ENCODE assay signal across 26 cellular contexts in the genomic region with DNA sequence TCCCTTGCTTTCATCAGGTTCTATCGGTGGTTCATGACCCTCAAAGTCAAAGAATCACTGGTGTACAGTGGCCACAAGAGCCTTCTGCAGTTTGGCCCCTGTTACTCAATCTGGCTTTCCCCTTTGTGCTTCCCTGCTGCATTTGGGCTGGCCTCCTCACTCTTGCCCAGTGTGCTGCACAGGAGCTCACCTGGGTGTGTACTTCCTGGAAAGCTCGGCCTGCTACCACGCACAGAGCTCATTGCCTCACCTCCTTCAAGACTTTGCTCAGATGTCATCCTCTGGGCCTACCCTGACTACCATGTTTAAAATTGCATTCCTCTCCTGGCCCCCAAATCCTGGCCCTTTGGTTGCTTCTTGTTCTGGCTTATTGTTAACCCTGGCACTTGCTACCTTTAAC.
"Had no signal": no experiment of that assay in that cellular context is flagged by ENCODE, and none has a peak within 500 bp of the region (broad histone marks: within the 10 kb centered on the region; RNA-seq: fewer than 3 reads in every experiment).

No MANE protein-coding gene starts in this region.

- H3K4me3 Mint-ChIP-seq: activated CD4-positive, alpha-beta memory T cell treated with anti-CD3 and anti-CD28 coated beads for 36 hours; activated CD4-positive, alpha-beta T cell treated with anti-CD3 and anti-CD28 coated beads for 36 hours; activated CD4-positive, alpha-beta T cell treated with anti-CD3 and anti-CD28 coated beads, Interleukin-2, amount 10 ng/mL, durations not matched to agents 24 days and 14 days; activated CD8-positive, alpha-beta memory T cell treated with anti-CD3 and anti-CD28 coated beads, Interleukin-2, amount 10 ng/mL, durations not matched to agents 7 days and 5 days; activated CD8-positive, alpha-beta T cell treated with anti-CD3 and anti-CD28 coated beads, Interleukin-2, amount 10 ng/mL, durations not matched to agents 7 days and 5 days; activated naive CD4-positive, alpha-beta T cell treated with anti-CD3 and anti-CD28 coated beads, Interleukin-2, amount 10 ng/mL, durations not matched to agents 7 days and 5 days; activated naive CD8-positive, alpha-beta T cell treated with anti-CD3 and anti-CD28 coated beads, Interleukin-2, amount 10 ng/mL, durations not matched to agents 7 days and 5 days; activated T-helper 1 cell treated with anti-CD3 and anti-CD28 coated beads, Interleukin-12 subunit alpha, Interleukin-12 subunit beta, Interleukin-2, Interleukin-4 antibody, amounts not matched to agents 30 ng/mL and 10 ng/mL and 1 ng/mL, durations not matched to agents 14 hours and 24 hours and 36 hours; brain; central memory CD8-positive, alpha-beta T cell had no signal

- H3K4me3 ChIP-seq: ascending aorta, colonic mucosa, esophagus muscularis mucosa, gastroesophageal sphincter, heart right ventricle had no signal

- H3K27me3 ChIP-seq: ascending aorta, colonic mucosa, esophagus muscularis mucosa, gastroesophageal sphincter, heart right ventricle had no signal

- H3K9me3 ChIP-seq: colonic mucosa, esophagus muscularis mucosa had no signal

- H3K36me3 ChIP-seq: ascending aorta, colonic mucosa, esophagus muscularis mucosa, gastroesophageal sphincter, heart right ventricle had no signal

- H3K4me1 Mint-ChIP-seq: activated CD4-positive, alpha-beta T cell treated with anti-CD3 and anti-CD28 coated beads for 36 hours; activated CD4-positive, alpha-beta T cell treated with anti-CD3 and anti-CD28 coated beads, Interleukin-2, amount 10 ng/mL, durations not matched to agents 24 days and 14 days; activated CD8-positive, alpha-beta memory T cell treated with anti-CD3 and anti-CD28 coated beads, Interleukin-2, amount 10 ng/mL, durations not matched to agents 7 days and 5 days; activated naive CD4-positive, alpha-beta T cell treated with anti-CD3 and anti-CD28 coated beads, Interleukin-2, amount 10 ng/mL, durations not matched to agents 7 days and 5 days; activated naive CD8-positive, alpha-beta T cell treated with anti-CD3 and anti-CD28 coated beads, Interleukin-2, amount 10 ng/mL, durations not matched to agents 7 days and 5 days; central memory CD8-positive, alpha-beta T cell had no signal

- H3K27me3 Mint-ChIP-seq: activated CD4-positive, alpha-beta memory T cell treated with anti-CD3 and anti-CD28 coated beads for 36 hours; activated CD4-positive, alpha-beta T cell treated with anti-CD3 and anti-CD28 coated beads, Interleukin-2, amount 10 ng/mL, durations not matched to agents 24 days and 14 days; activated CD8-positive, alpha-beta memory T cell treated with anti-CD3 and anti-CD28 coated beads, Interleukin-2, amount 10 ng/mL, durations not matched to agents 7 days and 5 days; activated naive CD4-positive, alpha-beta T cell treated with anti-CD3 and anti-CD28 coated beads, Interleukin-2, amount 10 ng/mL, durations not matched to agents 7 days and 5 days; activated naive CD8-positive, alpha-beta T cell treated with anti-CD3 and anti-CD28 coated beads, Interleukin-2, amount 10 ng/mL, durations not matched to agents 7 days and 5 days; brain; central memory CD8-positive, alpha-beta T cell had no signal

- DNase-seq: activated CD4-positive, alpha-beta memory T cell treated with anti-CD3 and anti-CD28 coated beads for 36 hours; activated CD4-positive, alpha-beta T cell treated with anti-CD3 and anti-CD28 coated beads for 36 hours; activated CD4-positive, alpha-beta T cell treated with anti-CD3 and anti-CD28 coated beads, Interleukin-2, amount 10 ng/mL, durations not matched to agents 24 days and 14 days; activated CD4-positive, CD25-positive, alpha-beta regulatory T cell; activated CD4-positive, CD25-positive, alpha-beta regulatory T cell treated with anti-CD3 and anti-CD28 coated beads, Interleukin-2, amount 50 U/mL, for 72 hours; activated CD8-positive, alpha-beta memory T cell treated with anti-CD3 and anti-CD28 coated beads, Interleukin-2, amount 10 ng/mL, durations not matched to agents 7 days and 5 days; activated CD8-positive, alpha-beta memory T cell treated with anti-CD3 and anti-CD28 coated beads, Interleukin-2, amount 50 U/mL, for 4 hours; activated CD8-positive, alpha-beta T cell treated with anti-CD3 and anti-CD28 coated beads, Interleukin-2, amount 10 ng/mL, durations not matched to agents 7 days and 5 days; activated gamma-delta T cell; activated naive CD4-positive, alpha-beta T cell; activated naive CD4-positive, alpha-beta T cell treated with anti-CD3 and anti-CD28 coated beads, Interleukin-2, amount 10 ng/mL, durations not matched to agents 7 days and 5 days; activated naive CD8-positive, alpha-beta T cell treated with anti-CD3 and anti-CD28 coated beads, Interleukin-2, amount 10 ng/mL, durations not matched to agents 7 days and 5 days; activated T-cell treated with anti-CD3 and anti-CD28 coated beads, Interleukin-2, amount 50 U/mL, for 1 hour; activated T-cell treated with anti-CD3 and anti-CD28 coated beads, Interleukin-2, amount 50 U/mL, for 48 hours; colonic mucosa; effector CD8-positive, alpha-beta T cell; foreskin melanocyte; heart right ventricle; T-helper 2 cell had no signal

- H3K4me1 ChIP-seq: colonic mucosa had no signal

- H3K36me3 Mint-ChIP-seq: activated CD4-positive, alpha-beta memory T cell treated with anti-CD3 and anti-CD28 coated beads for 36 hours; activated CD8-positive, alpha-beta memory T cell treated with anti-CD3 and anti-CD28 coated beads, Interleukin-2, amount 10 ng/mL, durations not matched to agents 7 days and 5 days; activated naive CD4-positive, alpha-beta T cell treated with anti-CD3 and anti-CD28 coated beads, Interleukin-2, amount 10 ng/mL, durations not matched to agents 7 days and 5 days; activated naive CD8-positive, alpha-beta T cell treated with anti-CD3 and anti-CD28 coated beads, Interleukin-2, amount 10 ng/mL, durations not matched to agents 7 days and 5 days; brain had no signal

- H3K27ac Mint-ChIP-seq: activated CD4-positive, alpha-beta memory T cell treated with anti-CD3 and anti-CD28 coated beads for 36 hours; activated CD4-positive, alpha-beta T cell treated with anti-CD3 and anti-CD28 coated beads for 36 hours; activated CD4-positive, alpha-beta T cell treated with anti-CD3 and anti-CD28 coated beads, Interleukin-2, amount 10 ng/mL, durations not matched to agents 24 days and 14 days; activated CD8-positive, alpha-beta memory T cell treated with anti-CD3 and anti-CD28 coated beads, Interleukin-2, amount 10 ng/mL, durations not matched to agents 7 days and 5 days; activated CD8-positive, alpha-beta T cell treated with anti-CD3 and anti-CD28 coated beads, Interleukin-2, amount 10 ng/mL, durations not matched to agents 7 days and 5 days; activated naive CD4-positive, alpha-beta T cell treated with anti-CD3 and anti-CD28 coated beads, Interleukin-2, amount 10 ng/mL, durations not matched to agents 7 days and 5 days; activated naive CD4-positive, alpha-beta T cell treated with anti-CD3 and anti-CD28 coated beads, Interleukin-2, amount 50 U/mL, for 72 hours; activated naive CD8-positive, alpha-beta T cell treated with anti-CD3 and anti-CD28 coated beads, Interleukin-2, amount 10 ng/mL, durations not matched to agents 7 days and 5 days; activated T-helper 1 cell treated with anti-CD3 and anti-CD28 coated beads, Interleukin-12 subunit alpha, Interleukin-12 subunit beta, Interleukin-2, Interleukin-4 antibody, amounts not matched to agents 30 ng/mL and 10 ng/mL and 1 ng/mL, durations not matched to agents 14 hours and 24 hours and 36 hours; brain had no signal

- ATAC-seq: activated CD4-positive, alpha-beta T cell treated with anti-CD3 and anti-CD28 coated beads for 36 hours; activated CD8-positive, alpha-beta memory T cell treated with anti-CD3 and anti-CD28 coated beads, Interleukin-2, amount 10 ng/mL, durations not matched to agents 7 days and 5 days; activated CD8-positive, alpha-beta T cell treated with anti-CD3 and anti-CD28 coated beads, Interleukin-2, amount 10 ng/mL, durations not matched to agents 7 days and 5 days; activated naive CD4-positive, alpha-beta T cell treated with anti-CD3 and anti-CD28 coated beads, Interleukin-2, amount 50 U/mL, for 72 hours; gastroesophageal sphincter had no signal

- H3K27ac ChIP-seq: ascending aorta, colonic mucosa, esophagus muscularis mucosa, gastroesophageal sphincter, heart right ventricle had no signal
